In the genomic region with DNA sequence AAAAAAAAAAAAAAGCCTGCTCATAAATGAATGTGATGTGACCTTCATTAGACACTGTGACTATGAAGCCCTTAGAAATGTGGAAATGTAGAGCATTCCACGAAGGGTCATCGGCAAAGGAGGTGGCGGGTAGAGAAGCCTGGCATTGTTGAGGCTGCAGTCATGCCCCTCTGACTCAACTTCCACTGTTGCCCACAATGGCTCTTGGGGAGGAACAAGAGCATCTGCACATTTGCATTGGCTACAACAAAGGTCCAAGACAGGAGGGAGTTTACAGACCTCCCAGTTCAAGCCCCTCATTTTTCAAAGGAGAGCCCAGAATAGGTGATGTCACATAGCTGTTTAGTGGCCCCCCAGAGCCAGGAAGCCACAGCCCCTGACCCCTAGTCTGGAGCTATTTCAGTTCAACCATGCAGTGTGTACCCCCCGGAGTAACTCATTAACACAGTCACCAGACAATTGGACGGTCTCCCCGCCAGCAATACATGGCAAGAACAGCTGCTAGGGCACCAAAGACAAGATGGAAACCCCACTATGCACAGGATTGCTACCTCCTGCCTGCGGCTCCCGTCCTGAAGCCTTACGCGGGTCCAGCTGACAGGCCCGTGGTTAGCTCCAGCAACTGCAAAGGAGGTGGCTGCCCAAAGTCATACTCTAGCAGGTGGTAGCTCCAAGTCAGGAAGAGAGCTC, we compare ENCODE assay signal across 13 cellular contexts. TPM values are rescaled to one million over a fixed set of nuclear protein-coding genes. Genes with fewer than 3 reads are reported as not detected.
DNase-seq lines count a peak whose midpoint lies in the region; ATAC-seq and TF ChIP-seq lines count a peak whose summit lies in the region.
"Had no signal": no experiment of that assay in that cellular context is flagged by ENCODE, and none has a peak within 500 bp of the region (broad histone marks: within the 10 kb centered on the region; RNA-seq: fewer than 3 reads in every experiment).

No MANE protein-coding gene starts in this region.

- no peak for TF ChIP-seq CTCF in GM23338 (conservative IDR thresholded peaks at IDR 0.05; ENCODE audit: low read depth in 2 of 2)

- no peaks in the 10 kb centered on the region for H3K9me2 ChIP-seq in GM23248 (ENCODE audit: insufficient read depth)
- H3K9me2 ChIP-seq in GM23338 (ENCODE audit: insufficient read depth): no peaks in the 10 kb centered on the region

- H3K4me1 Mint-ChIP-seq in T-helper 1 cell treated with Interleukin-12 subunit alpha and Interleukin-12 subunit beta and Interleukin-4 antibody, amounts not matched to agents 30 μg/mL and 1 μg/mL, for 36 hours (ENCODE audit: low read depth): peaks cover 76% of the 10 kb centered on the region
- peaks cover 27% of the 10 kb centered on the region for H3K4me1 Mint-ChIP-seq in GM23338

- peak overlapping the region; percentile 50 for H3K27ac Mint-ChIP-seq in T-helper 1 cell treated with Interleukin-12 subunit alpha and Interleukin-12 subunit beta and Interleukin-4 antibody, amounts not matched to agents 30 μg/mL and 1 μg/mL, for 36 hours
- no peak overlapping the region; the same call in 1 of the 2 replicates for H3K27ac Mint-ChIP-seq in GM23338

- no peak overlapping the region for H3K4me2 ChIP-seq in GM23248 (ENCODE audit: unreplicated experiment)
- H3K4me2 ChIP-seq in trophoblast cell (ENCODE audit: low read length): no peak overlapping the region
- no peak overlapping the region for H3K4me2 ChIP-seq in GM23338

- no peak overlapping the region for H3K9ac ChIP-seq in GM23248
- no peak overlapping the region for H3K9ac ChIP-seq in trophoblast cell (ENCODE audit: low read length)

- peak overlapping the region; percentile 52 for H3K27ac ChIP-seq in GM23248
- no peak overlapping the region for H3K27ac ChIP-seq in trophoblast cell (ENCODE audit: low read depth, low read length)
- no peak overlapping the region for H3K27ac ChIP-seq in GM23338 (ENCODE audit: low read depth)
- H3K27ac ChIP-seq: esophagus squamous epithelium, tibial artery had no signal

- peaks cover 13% of the 10 kb centered on the region for H3K79me1 ChIP-seq in trophoblast cell (ENCODE audit: low read length)

- H3K79me2 ChIP-seq in GM23248 (ENCODE audit: insufficient read depth) (peaks cover 96% of the 10 kb centered on the region), trophoblast cell (ENCODE audit: control insufficient read depth, insufficient read depth, low read length, poor library complexity) (peaks cover 12% of the 10 kb centered on the region), GM23338 (replicated peaks; ENCODE audit: insufficient read depth) (no peaks in the 10 kb centered on the region)

- DNase-seq in T-helper 1 cell (no peak), GM23248 (peak; percentile 66), astrocyte of the hippocampus (ENCODE audit: low read depth, low spot score) (peak; percentile 63), trophoblast cell (peak; percentile 46 to 47), GM23338 (ENCODE audit: low spot score) (no peak), DMS114 treated with DMSO at 0.1 percent for 48 hours (lab: John Stamatoyannopoulos, UW; ENCODE audit: unreplicated experiment) (no peak), NCI-H1048 (lab: John Stamatoyannopoulos, UW) (no peak)
- DNase-seq: activated gamma-delta T cell, cerebellar nuclear complex, esophagus squamous epithelium, tibial artery had no signal

- no peak overlapping the region for H3K4me3 Mint-ChIP-seq in T-helper 1 cell treated with Interleukin-12 subunit alpha and Interleukin-12 subunit beta and Interleukin-4 antibody, amounts not matched to agents 30 μg/mL and 1 μg/mL, for 36 hours
- H3K4me3 Mint-ChIP-seq in GM23338: no peak overlapping the region

- H3K36me3 ChIP-seq in GM23248 (ENCODE audit: low read depth) (no peaks in the 10 kb centered on the region), trophoblast cell (ENCODE audit: control insufficient read depth in 1 of 2, insufficient read depth in 2 of 2, low read length in 2 of 2) (peaks cover 10% of the 10 kb centered on the region in 2 experiments), GM23338 (ENCODE audit: insufficient read depth) (no peaks in the 10 kb centered on the region)
- H3K36me3 ChIP-seq: esophagus squamous epithelium, tibial artery had no signal

- H2AK5ac ChIP-seq in trophoblast cell (ENCODE audit: low read length): no peak overlapping the region

- in situ Hi-C loops in GM23248 (cut with MboI): no loop called here

- H2BK5ac ChIP-seq in trophoblast cell (ENCODE audit: low read depth, low read length, poor library complexity): no peak overlapping the region

- no peaks in the 10 kb centered on the region for H3K9me3 ChIP-seq in GM23248 (ENCODE audit: low read depth)
- peaks cover 1% of the 10 kb centered on the region for H3K9me3 ChIP-seq in trophoblast cell (ENCODE audit: insufficient read depth, low read depth, low read length)
- H3K9me3 ChIP-seq: esophagus squamous epithelium, tibial artery had no signal

- H3K27me3 ChIP-seq in GM23248 (replicated peaks; ENCODE audit: insufficient read depth) (no peaks in the 10 kb centered on the region), trophoblast cell (ENCODE audit: insufficient read depth, low read length) (no peaks in the 10 kb centered on the region), GM23338 (ENCODE audit: insufficient read depth) (no peaks in the 10 kb centered on the region)
- H3K27me3 ChIP-seq: esophagus squamous epithelium, tibial artery had no signal

- H3K4me1 ChIP-seq in GM23248 (ENCODE audit: insufficient read depth) (peaks cover 11% of the 10 kb centered on the region; the same call in 1 of the 2 replicates), trophoblast cell (ENCODE audit: control insufficient read depth in 1 of 2, insufficient read depth in 2 of 2, low read length in 2 of 2) (peaks cover 20 to 30% of the 10 kb centered on the region in 2 experiments), GM23338 (ENCODE audit: insufficient read depth) (peaks cover 9% of the 10 kb centered on the region)

- no peak overlapping the region for H2BK120ac ChIP-seq in trophoblast cell (ENCODE audit: insufficient read depth, low read length, poor library complexity)

- H4K12ac ChIP-seq in trophoblast cell (ENCODE audit: low read depth, low read length): no peak overlapping the region

- H3K4me3 ChIP-seq in GM23248: no peak overlapping the region
- H3K4me3 ChIP-seq in trophoblast cell (ENCODE audit: low read depth, low read length): no peak overlapping the region
- no peak overlapping the region for H3K4me3 ChIP-seq in GM23338
- H3K4me3 ChIP-seq: esophagus squamous epithelium, GM12878, tibial artery had no signal

- no peak overlapping the region for H3K23ac ChIP-seq in trophoblast cell (ENCODE audit: low read length)

- 0 out of 2 replicates have a peak, but pooled peaks cover 4% of the 10 kb centered on the region for H3F3A ChIP-seq in GM23248 (ENCODE audit: insufficient read depth)
- no peaks in the 10 kb centered on the region for H3F3A ChIP-seq in GM23338 (replicated peaks; ENCODE audit: low read depth)

- H4K20me1 ChIP-seq in GM23248 (ENCODE audit: insufficient read depth): no peaks in the 10 kb centered on the region
- no peaks in the 10 kb centered on the region for H4K20me1 ChIP-seq in GM23338 (replicated peaks; ENCODE audit: insufficient read depth)

- no peaks in the 10 kb centered on the region for H3K27me3 Mint-ChIP-seq in T-helper 1 cell treated with Interleukin-12 subunit alpha and Interleukin-12 subunit beta and Interleukin-4 antibody, amounts not matched to agents 30 μg/mL and 1 μg/mL, for 36 hours (ENCODE audit: low read depth)
- H3K27me3 Mint-ChIP-seq in GM23338 (ENCODE audit: insufficient read depth, low read depth, poor library complexity): peaks cover 8% of the 10 kb centered on the region

- ATAC-seq in GM23338: no peak
- ATAC-seq: GM12878 had no signal

- no peak overlapping the region for H4K8ac ChIP-seq in trophoblast cell (ENCODE audit: low read depth, low read length)

- H2AFZ ChIP-seq in GM23248 (no peak overlapping the region), trophoblast cell (ENCODE audit: insufficient read depth, low read length, poor library complexity) (no peak overlapping the region), GM23338 (no peak overlapping the region)

- peaks cover 3% of the 10 kb centered on the region for H3K9me3 Mint-ChIP-seq in T-helper 1 cell treated with Interleukin-12 subunit alpha and Interleukin-12 subunit beta and Interleukin-4 antibody, amounts not matched to agents 30 μg/mL and 1 μg/mL, for 36 hours
- no peaks in the 10 kb centered on the region for H3K9me3 Mint-ChIP-seq in GM23338

- 78 to 81% methylated on average over 11 of the region's 11 CpGs for WGBS in GM23248 (ENCODE audit: low coverage in 1 of 2, low lambda C conversion rate in 2 of 2, missing lambda C conversion rate in 2 of 2), 2 experiments
- WGBS in trophoblast cell (ENCODE audit: extremely low coverage, insufficient coverage, insufficient read length): no CpG with 5 or more reads among the region's 11 CpGs

- no peak overlapping the region for H3K14ac ChIP-seq in trophoblast cell (ENCODE audit: low read length)

- no peak overlapping the region for H3K4ac ChIP-seq in trophoblast cell (ENCODE audit: low read depth, low read length)

- peaks cover 52% of the 10 kb centered on the region for H3K36me3 Mint-ChIP-seq in T-helper 1 cell treated with Interleukin-12 subunit alpha and Interleukin-12 subunit beta and Interleukin-4 antibody, amounts not matched to agents 30 μg/mL and 1 μg/mL, for 36 hours (ENCODE audit: low read depth)
- no peaks in the 10 kb centered on the region for H3K36me3 Mint-ChIP-seq in GM23338 (ENCODE audit: low read depth)

- H4K91ac ChIP-seq in trophoblast cell (ENCODE audit: low read depth, low read length): no peak overlapping the region

- H2BK12ac ChIP-seq in trophoblast cell (ENCODE audit: low read length): no peak overlapping the region

- H3K18ac ChIP-seq in trophoblast cell (ENCODE audit: low read length): no peak overlapping the region

TF ChIP-seq in GM23338, 12 proteins besides CTCF, POLR2A, EP300 and RAD21 (continues in another document):
- TF ChIP-seq POLR2AphosphoS5 (IDR thresholded peaks at IDR 0.05; ENCODE audit: low read depth) (no peak), ZNF331 (CRISPR knock-in tag; IDR thresholded peaks at IDR 0.05; ENCODE audit: low read depth) (no peak), ZNF114 (CRISPR knock-in tag; IDR thresholded peaks at IDR 0.05) (no peak)

RNA-seq across cellular contexts. Expression of a gene that starts 56.2 kb away (rescaled TPM):
- total RNA-seq in GM23248 (2014; rRNA removed; shearing (Covaris generic)): 39.2 and 69.2 TPM in 2 replicates
- 35.9 and 37.8 TPM in 2 replicates for polyA plus RNA-seq in GM23248 (2016; fragmentation: Nextera tagmentation; extraction: Ambion mirVana)
- polyA plus RNA-seq in trophoblast cell (2013): 163 and 169 TPM in 2 replicates
- 8.3 and 9.1 TPM in 2 replicates for total RNA-seq in GM23338 (2014; rRNA removed; shearing (Covaris generic))
- 5.8 and 5.9 TPM in 2 replicates for polyA plus RNA-seq in GM23338 (2016; fragmentation: Nextera tagmentation; extraction: Ambion mirVana)

Comparison
In these comparisons a context has a peak if more than half of its experiments do, and no peak if none do; other contexts are left out.
1. DNase-seq: peak in GM23248 (single experiment), astrocyte of the hippocampus (single experiment) and trophoblast cell (2 of 2); none in T-helper 1 cell (0 of 5), GM23338 (single experiment), DMS114 treated with DMSO at 0.1 percent for 48 hours (single experiment) and NCI-H1048 (single experiment).